13 cellular contexts compared by ENCODE assay signal in genomic region chr1:78553859-78554258, GRCh38.
DNase-seq lines count a peak whose midpoint lies in the region; ATAC-seq and TF ChIP-seq lines count a peak whose summit lies in the region.
"Had no signal": no experiment of that assay in that cellular context is flagged by ENCODE, and none has a peak within 500 bp of the region (broad histone marks: within the 10 kb centered on the region; RNA-seq: fewer than 3 reads in every experiment).

No MANE protein-coding gene starts in this region.

- H3K36me3 ChIP-seq in GM23338 (ENCODE audit: insufficient read depth) = no peaks in the 10 kb centered on the region
- H3K36me3 ChIP-seq in NT2/D1 (ENCODE audit: insufficient read depth, insufficient read length, low read length) = no peaks in the 10 kb centered on the region
- no peaks in the 10 kb centered on the region for H3K36me3 ChIP-seq in upper lobe of right lung
- H3K36me3 ChIP-seq: tibial nerve had no signal

- H3K27ac ChIP-seq in GM23338 (ENCODE audit: low read depth) = no peak overlapping the region
- H3K27ac ChIP-seq in foreskin keratinocyte = no peak overlapping the region
- no peak overlapping the region for H3K27ac ChIP-seq in upper lobe of right lung
- H3K27ac ChIP-seq: tibial nerve had no signal

- H3K27ac Mint-ChIP-seq in Calu3 (ENCODE audit: unreplicated experiment) (no peak overlapping the region), GM23338 (no peak overlapping the region)
- H3K27ac Mint-ChIP-seq: progenitor cell of endocrine pancreas had no signal

- peaks cover 19% of the 10 kb centered on the region for H3K9me3 Mint-ChIP-seq in Calu3 (ENCODE audit: low read depth, unreplicated experiment)
- H3K9me3 Mint-ChIP-seq in GM23338 = peaks cover 44% of the 10 kb centered on the region

- no peak overlapping the region for H3K4me2 ChIP-seq in GM23338

- no peak overlapping the region for H3K9ac ChIP-seq in NT2/D1 (ENCODE audit: insufficient read length, low read depth)

- BruUV-seq in Calu3 (replicated peaks; lab: Mats Ljungman, UMichigan) = no TSS peak

- H3K4me1 ChIP-seq in GM23338 (ENCODE audit: insufficient read depth) (no peaks in the 10 kb centered on the region), NT2/D1 (ENCODE audit: insufficient read depth, insufficient read length) (no peaks in the 10 kb centered on the region), foreskin keratinocyte (no peaks in the 10 kb centered on the region), upper lobe of right lung (no peaks in the 10 kb centered on the region)
- H3K4me1 ChIP-seq: Caco-2, tibial nerve had no signal

- H3K9me3 ChIP-seq in NT2/D1 (ENCODE audit: insufficient read depth, low read length) (peaks cover 12% of the 10 kb centered on the region), upper lobe of right lung (no peaks in the 10 kb centered on the region)
- H3K9me3 ChIP-seq: Caco-2 had no signal

- H3K36me3 Mint-ChIP-seq in Calu3 (ENCODE audit: insufficient read depth, unreplicated experiment) (no peaks in the 10 kb centered on the region), GM23338 (ENCODE audit: low read depth) (peaks cover 15% of the 10 kb centered on the region; the same call in 2 of the 3 replicates)

- CTCF ChIA-PET in Calu3 (lab: Charles Lee) = no interaction called here

- no peaks in the 10 kb centered on the region for H3F3A ChIP-seq in GM23338 (replicated peaks; ENCODE audit: low read depth)

- no peaks in the 10 kb centered on the region for H3K79me2 ChIP-seq in GM23338 (replicated peaks; ENCODE audit: insufficient read depth)

- no peaks in the 10 kb centered on the region for H4K20me1 ChIP-seq in GM23338 (replicated peaks; ENCODE audit: insufficient read depth)

- H3K27me3 ChIP-seq in GM23338 (ENCODE audit: insufficient read depth) = no peaks in the 10 kb centered on the region
- no peaks in the 10 kb centered on the region for H3K27me3 ChIP-seq in NT2/D1 (ENCODE audit: insufficient read depth, insufficient read length)
- no peaks in the 10 kb centered on the region for H3K27me3 ChIP-seq in foreskin keratinocyte
- H3K27me3 ChIP-seq in upper lobe of right lung = no peaks in the 10 kb centered on the region
- H3K27me3 ChIP-seq: tibial nerve had no signal

- peaks cover 4% of the 10 kb centered on the region for H3K9me2 ChIP-seq in GM23338 (ENCODE audit: insufficient read depth)

- ATAC-seq in GM23338 = peak; percentile 41; the same call in 1 of the 3 replicates
- ATAC-seq in foreskin keratinocyte = no peak
- ATAC-seq in HG03457 (IDR thresholded peaks at IDR 0.05; ENCODE audit: unreplicated experiment) = no peak
- no peak for ATAC-seq in upper lobe of right lung
- ATAC-seq: left colon had no signal

- H3K27me3 Mint-ChIP-seq in Calu3 (ENCODE audit: unreplicated experiment) (no peaks in the 10 kb centered on the region), GM23338 (ENCODE audit: insufficient read depth, low read depth, poor library complexity) (peaks cover 2% of the 10 kb centered on the region)
- H3K27me3 Mint-ChIP-seq: progenitor cell of endocrine pancreas had no signal

- H3K4me3 ChIP-seq in GM23338 (no peak overlapping the region), NT2/D1 (ENCODE audit: insufficient read length, low read depth) (no peak overlapping the region), upper lobe of right lung (no peak overlapping the region)
- H3K4me3 ChIP-seq: tibial nerve had no signal

- TF ChIP-seq CTCF in Calu3 (IDR thresholded peaks at IDR 0.05; ENCODE audit: unreplicated experiment) = no peak
- peak; percentile 54 to 70 for TF ChIP-seq CTCF in GM23338 (conservative IDR thresholded peaks at IDR 0.05; ENCODE audit: low read depth in 2 of 2)
- peak; percentile 40 for TF ChIP-seq CTCF in foreskin keratinocyte (conservative IDR thresholded peaks at IDR 0.05)
- TF ChIP-seq CTCF in upper lobe of right lung (IDR thresholded peaks at IDR 0.05) = no peak

- H3K4me3 Mint-ChIP-seq in Calu3 (ENCODE audit: low read depth, unreplicated experiment) = no peak overlapping the region
- no peak overlapping the region for H3K4me3 Mint-ChIP-seq in GM23338

- intact Hi-C loops in Calu3 (cut with micrococcal nuclease; ENCODE audit: unreplicated experiment) = no loop called here
- intact Hi-C loops in upper lobe of right lung (cut with DNase I) = no loop called here

- peak overlapping the region; percentile 59; the same call in 1 of the 2 replicates for H2AFZ ChIP-seq in GM23338

- H3K4me1 Mint-ChIP-seq in Calu3 (ENCODE audit: low read depth, unreplicated experiment) (no peaks in the 10 kb centered on the region), GM23338 (no peaks in the 10 kb centered on the region)

- DNase-seq in Calu3 = peak; percentile 9
- peak; percentile 69 for DNase-seq in GM23338 (ENCODE audit: low spot score)
- DNase-seq in NT2/D1 (ENCODE audit: low read depth, low spot score) = peak; percentile 38
- DNase-seq in foreskin keratinocyte = no peak
- DNase-seq in NCI-H146 (lab: John Stamatoyannopoulos, UW) = no peak
- no peak for DNase-seq in occipital lobe (lab: John Stamatoyannopoulos, UW)
- DNase-seq in upper lobe of right lung = no peak
- DNase-seq: activated CD4-positive, alpha-beta T cell treated with anti-CD3 and anti-CD28 coated beads for 1 hour; Caco-2; left colon had no signal

TF ChIP-seq in GM23338, 12 proteins besides CTCF, POLR2A, EP300 and RAD21 (continues in another document):
- TF ChIP-seq ZNF462 (CRISPR knock-in tag; IDR thresholded peaks at IDR 0.05) = no peak
- no peak for TF ChIP-seq EZH2phosphoT487 (IDR thresholded peaks at IDR 0.05; ENCODE audit: unreplicated experiment)
- no peak for TF ChIP-seq STAT1 (IDR thresholded peaks at IDR 0.05; ENCODE audit: unreplicated experiment)
- no peak for TF ChIP-seq JUNB (IDR thresholded peaks at IDR 0.05; ENCODE audit: unreplicated experiment)
- TF ChIP-seq NANOG (IDR thresholded peaks at IDR 0.05; ENCODE audit: borderline replicate concordance) = no peak
- TF ChIP-seq POLR2AphosphoS5 (IDR thresholded peaks at IDR 0.05; ENCODE audit: low read depth) = no peak
- TF ChIP-seq ZNF114 (CRISPR knock-in tag; IDR thresholded peaks at IDR 0.05) = no peak
- no peak for TF ChIP-seq EZH2 (IDR thresholded peaks at IDR 0.05; ENCODE audit: low read depth, unreplicated experiment)

Comparison
In these comparisons a context has a peak if more than half of its experiments do, and no peak if none do; other contexts are left out.
1. DNase-seq: peak in Calu3 (single experiment), GM23338 (single experiment) and NT2/D1 (single experiment); none in foreskin keratinocyte (0 of 2), NCI-H146 (single experiment), occipital lobe (single experiment) and upper lobe of right lung (single experiment).
2. CTCF ChIP-seq: peak in GM23338 (2 of 2) and foreskin keratinocyte (single experiment); none in Calu3 (single experiment) and upper lobe of right lung (single experiment).